ENCODE assay signal across 1 cellular context in the genomic region with DNA sequence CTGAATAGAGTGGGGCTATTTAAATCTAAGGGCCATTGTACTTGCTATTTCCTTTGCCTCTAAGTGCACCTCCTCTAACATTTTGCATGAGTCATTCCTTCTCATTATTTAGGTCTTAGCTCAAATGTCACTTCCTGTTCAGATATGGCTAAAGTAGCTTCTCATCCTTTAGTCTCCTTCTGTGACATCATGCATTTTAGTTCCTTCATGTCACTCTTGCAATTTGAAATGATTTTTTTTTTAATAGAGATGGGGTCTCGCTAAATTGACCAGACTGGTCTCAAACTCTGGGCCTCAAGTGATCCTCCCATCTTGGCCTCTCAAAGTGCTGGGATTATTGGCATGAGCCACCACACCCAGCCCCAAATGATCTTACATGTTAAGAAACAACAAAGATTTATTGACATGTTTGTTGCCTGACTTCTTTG.
TF ChIP-seq lines count a peak whose summit lies in the region.

No MANE protein-coding gene starts in this region.

TF ChIP-seq in K562, 482 proteins besides CTCF, POLR2A, EP300 and RAD21 (continued from another document and continues in another):
- TF ChIP-seq, protein P1, sequence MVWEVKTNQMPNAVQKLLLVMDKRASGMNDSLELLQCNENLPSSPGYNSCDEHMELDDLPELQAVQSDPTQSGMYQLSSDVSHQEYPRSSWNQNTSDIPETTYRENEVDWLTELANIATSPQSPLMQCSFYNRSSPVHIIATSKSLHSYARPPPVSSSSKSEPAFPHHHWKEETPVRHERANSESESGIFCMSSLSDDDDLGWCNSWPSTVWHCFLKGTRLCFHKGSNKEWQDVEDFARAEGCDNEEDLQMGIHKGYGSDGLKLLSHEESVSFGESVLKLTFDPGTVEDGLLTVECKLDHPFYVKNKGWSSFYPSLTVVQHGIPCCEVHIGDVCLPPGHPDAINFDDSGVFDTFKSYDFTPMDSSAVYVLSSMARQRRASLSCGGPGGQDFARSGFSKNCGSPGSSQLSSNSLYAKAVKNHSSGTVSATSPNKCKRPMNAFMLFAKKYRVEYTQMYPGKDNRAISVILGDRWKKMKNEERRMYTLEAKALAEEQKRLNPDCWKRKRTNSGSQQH (CRISPR knock-in tag; IDR thresholded peaks at IDR 0.05): no peak
- TF ChIP-seq ZNF263 (CRISPR knock-in tag; IDR thresholded peaks at IDR 0.05; ENCODE audit: borderline replicate concordance): no peak
- no peak for TF ChIP-seq GTF2B (IDR thresholded peaks at IDR 0.05; ENCODE audit: extremely low read depth, insufficient read length)
- no peak for TF ChIP-seq TOE1 (IDR thresholded peaks at IDR 0.05; ENCODE audit: borderline replicate concordance)
- TF ChIP-seq TOE1 (CRISPR knock-in tag; IDR thresholded peaks at IDR 0.05; ENCODE audit: borderline replicate concordance, low read depth): no peak
- TF ChIP-seq ZNF668 (CRISPR knock-in tag; IDR thresholded peaks at IDR 0.05): no peak
- TF ChIP-seq STAT5A (IDR thresholded peaks at IDR 0.05; ENCODE audit: borderline replicate concordance, low read length): no peak
- TF ChIP-seq ELF1 (tag; IDR thresholded peaks at IDR 0.05): peak; percentile 50; the same call in 1 of the 2 replicates
- TF ChIP-seq ZNF134 (CRISPR knock-in tag; conservative IDR thresholded peaks at IDR 0.05): no peak
- TF ChIP-seq MAFF (IDR thresholded peaks at IDR 0.05; ENCODE audit: low read length): peak; percentile 80
- TF ChIP-seq ATF6 (CRISPR knock-in tag; IDR thresholded peaks at IDR 0.05): no peak
- no peak for TF ChIP-seq PHB (CRISPR knock-in tag; IDR thresholded peaks at IDR 0.05)
- TF ChIP-seq, protein P2, sequence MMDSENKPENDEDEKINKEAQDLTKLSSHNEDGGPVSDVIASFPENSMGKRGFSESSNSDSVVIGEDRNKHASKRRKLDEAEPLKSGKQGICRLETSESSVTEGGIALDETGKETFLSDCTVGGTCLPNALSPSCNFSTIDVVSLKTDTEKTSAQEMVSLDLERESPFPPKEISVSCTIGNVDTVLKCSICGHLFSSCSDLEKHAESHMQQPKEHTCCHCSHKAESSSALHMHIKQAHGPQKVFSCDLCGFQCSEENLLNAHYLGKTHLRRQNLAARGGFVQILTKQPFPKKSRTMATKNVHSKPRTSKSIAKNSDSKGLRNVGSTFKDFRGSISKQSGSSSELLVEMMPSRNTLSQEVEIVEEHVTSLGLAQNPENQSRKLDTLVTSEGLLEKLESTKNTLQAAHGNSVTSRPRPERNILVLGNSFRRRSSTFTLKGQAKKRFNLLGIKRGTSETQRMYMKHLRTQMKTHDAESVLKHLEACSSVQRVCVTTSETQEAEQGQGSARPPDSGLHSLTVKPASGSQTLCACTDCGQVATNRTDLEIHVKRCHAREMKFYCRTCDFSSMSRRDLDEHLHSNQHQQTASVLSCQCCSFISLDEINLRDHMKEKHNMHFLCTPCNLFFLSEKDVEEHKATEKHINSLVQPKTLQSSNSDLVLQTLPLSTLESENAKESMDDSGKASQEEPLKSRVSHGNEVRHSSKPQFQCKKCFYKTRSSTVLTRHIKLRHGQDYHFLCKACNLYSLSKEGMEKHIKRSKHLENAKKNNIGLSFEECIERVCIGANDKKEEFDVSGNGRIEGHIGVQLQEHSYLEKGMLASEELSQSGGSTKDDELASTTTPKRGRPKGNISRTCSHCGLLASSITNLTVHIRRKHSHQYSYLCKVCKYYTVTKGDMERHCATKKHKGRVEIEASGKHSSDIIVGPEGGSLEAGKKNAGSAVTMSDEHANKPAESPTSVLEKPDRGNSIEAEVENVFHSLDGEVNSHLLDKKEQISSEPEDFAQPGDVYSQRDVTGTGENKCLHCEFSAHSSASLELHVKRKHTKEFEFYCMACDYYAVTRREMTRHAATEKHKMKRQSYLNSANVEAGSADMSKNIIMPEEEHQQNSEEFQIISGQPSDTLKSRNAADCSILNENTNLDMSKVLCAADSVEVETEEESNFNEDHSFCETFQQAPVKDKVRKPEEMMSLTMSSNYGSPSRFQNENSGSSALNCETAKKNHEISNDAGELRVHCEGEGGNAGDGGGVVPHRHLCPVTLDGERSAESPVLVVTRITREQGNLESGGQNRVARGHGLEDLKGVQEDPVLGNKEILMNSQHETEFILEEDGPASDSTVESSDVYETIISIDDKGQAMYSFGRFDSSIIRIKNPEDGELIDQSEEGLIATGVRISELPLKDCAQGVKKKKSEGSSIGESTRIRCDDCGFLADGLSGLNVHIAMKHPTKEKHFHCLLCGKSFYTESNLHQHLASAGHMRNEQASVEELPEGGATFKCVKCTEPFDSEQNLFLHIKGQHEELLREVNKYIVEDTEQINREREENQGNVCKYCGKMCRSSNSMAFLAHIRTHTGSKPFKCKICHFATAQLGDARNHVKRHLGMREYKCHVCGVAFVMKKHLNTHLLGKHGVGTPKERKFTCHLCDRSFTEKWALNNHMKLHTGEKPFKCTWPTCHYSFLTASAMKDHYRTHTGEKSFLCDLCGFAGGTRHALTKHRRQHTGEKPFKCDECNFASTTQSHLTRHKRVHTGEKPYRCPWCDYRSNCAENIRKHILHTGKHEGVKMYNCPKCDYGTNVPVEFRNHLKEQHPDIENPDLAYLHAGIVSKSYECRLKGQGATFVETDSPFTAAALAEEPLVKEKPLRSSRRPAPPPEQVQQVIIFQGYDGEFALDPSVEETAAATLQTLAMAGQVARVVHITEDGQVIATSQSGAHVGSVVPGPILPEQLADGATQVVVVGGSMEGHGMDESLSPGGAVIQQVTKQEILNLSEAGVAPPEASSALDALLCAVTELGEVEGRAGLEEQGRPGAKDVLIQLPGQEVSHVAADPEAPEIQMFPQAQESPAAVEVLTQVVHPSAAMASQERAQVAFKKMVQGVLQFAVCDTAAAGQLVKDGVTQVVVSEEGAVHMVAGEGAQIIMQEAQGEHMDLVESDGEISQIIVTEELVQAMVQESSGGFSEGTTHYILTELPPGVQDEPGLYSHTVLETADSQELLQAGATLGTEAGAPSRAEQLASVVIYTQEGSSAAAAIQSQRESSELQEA (IDR thresholded peaks at IDR 0.05; ENCODE audit: low read depth): no peak
- no peak for TF ChIP-seq NELFE (IDR thresholded peaks at IDR 0.05; ENCODE audit: insufficient read depth, insufficient read length)
- peak; percentile 33; the same call in 1 of the 2 replicates for TF ChIP-seq CBFA2T3 (IDR thresholded peaks at IDR 0.05)
- TF ChIP-seq, protein P3, sequence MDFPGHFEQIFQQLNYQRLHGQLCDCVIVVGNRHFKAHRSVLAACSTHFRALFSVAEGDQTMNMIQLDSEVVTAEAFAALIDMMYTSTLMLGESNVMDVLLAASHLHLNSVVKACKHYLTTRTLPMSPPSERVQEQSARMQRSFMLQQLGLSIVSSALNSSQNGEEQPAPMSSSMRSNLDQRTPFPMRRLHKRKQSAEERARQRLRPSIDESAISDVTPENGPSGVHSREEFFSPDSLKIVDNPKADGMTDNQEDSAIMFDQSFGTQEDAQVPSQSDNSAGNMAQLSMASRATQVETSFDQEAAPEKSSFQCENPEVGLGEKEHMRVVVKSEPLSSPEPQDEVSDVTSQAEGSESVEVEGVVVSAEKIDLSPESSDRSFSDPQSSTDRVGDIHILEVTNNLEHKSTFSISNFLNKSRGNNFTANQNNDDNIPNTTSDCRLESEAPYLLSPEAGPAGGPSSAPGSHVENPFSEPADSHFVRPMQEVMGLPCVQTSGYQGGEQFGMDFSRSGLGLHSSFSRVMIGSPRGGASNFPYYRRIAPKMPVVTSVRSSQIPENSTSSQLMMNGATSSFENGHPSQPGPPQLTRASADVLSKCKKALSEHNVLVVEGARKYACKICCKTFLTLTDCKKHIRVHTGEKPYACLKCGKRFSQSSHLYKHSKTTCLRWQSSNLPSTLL (IDR thresholded peaks at IDR 0.05): no peak
- TF ChIP-seq LARP7 (IDR thresholded peaks at IDR 0.05): no peak
- peak; percentile 94 for TF ChIP-seq NFE2 (IDR thresholded peaks at IDR 0.05; ENCODE audit: low read depth)
- no peak for TF ChIP-seq KDM4B (IDR thresholded peaks at IDR 0.05; ENCODE audit: borderline replicate concordance in 2 of 2, low read depth in 1 of 2)
- TF ChIP-seq PBX2 (CRISPR knock-in tag; IDR thresholded peaks at IDR 0.05; ENCODE audit: low read depth): no peak
- peak; percentile 50 for TF ChIP-seq PBX2 (tag; conservative IDR thresholded peaks at IDR 0.05; ENCODE audit: low read depth)
- no peak for TF ChIP-seq ZNF644 (tag; IDR thresholded peaks at IDR 0.05; ENCODE audit: low read depth)
- no peak for TF ChIP-seq HNRNPLL (IDR thresholded peaks at IDR 0.05; ENCODE audit: low read depth, low read length, poor library complexity, severe bottlenecking)
- no peak for TF ChIP-seq FOS (IDR thresholded peaks at IDR 0.05; ENCODE audit: extremely low read depth, insufficient read length)
- TF ChIP-seq ZNF140 (CRISPR knock-in tag; IDR thresholded peaks at IDR 0.05): no peak
- 0 out of 4 replicates have a peak, but pooled peaks of 1 of the 2 experiments have one; percentile 58 for TF ChIP-seq ZNF318 (IDR thresholded peaks at IDR 0.05; ENCODE audit: borderline replicate concordance in 1 of 2, low read depth in 1 of 2)
